32 cellular contexts compared by ENCODE assay signal in the genomic region with DNA sequence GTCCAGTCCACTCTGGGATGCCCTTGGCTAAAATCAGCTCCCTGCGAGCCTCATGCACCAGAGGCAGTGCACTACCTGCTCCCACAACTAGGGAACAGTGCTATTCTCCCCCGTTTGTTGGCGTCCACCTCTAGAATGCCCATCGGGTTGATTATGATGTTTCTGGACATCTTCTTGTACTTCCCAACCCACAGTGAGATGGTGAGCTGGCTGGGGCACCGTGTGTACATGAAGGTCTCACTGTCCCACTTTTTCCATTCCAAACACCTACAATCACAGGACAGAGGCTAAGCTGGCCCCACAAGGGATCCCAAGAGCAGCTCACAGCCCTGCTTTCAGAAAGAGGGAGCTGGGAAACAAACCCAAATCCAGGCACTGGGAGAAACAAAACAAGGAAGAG.
"Had no signal": no experiment of that assay in that cellular context is flagged by ENCODE, and none has a peak within 500 bp of the region (broad histone marks: within the 10 kb centered on the region; RNA-seq: fewer than 3 reads in every experiment).

No MANE protein-coding gene starts in this region.

- H3K36me3 Mint-ChIP-seq: activated CD4-positive, alpha-beta memory T cell treated with anti-CD3 and anti-CD28 coated beads for 36 hours had no signal

- ATAC-seq: activated T-cell treated with anti-CD3 and anti-CD28 coated beads, Interleukin-2, amount 50 U/mL, for 72 hours; activated T-helper 17 cell treated with anti-CD3 and anti-CD28 coated beads, Interleukin-2, amount 50 U/mL, for 72 hours; PC-3 had no signal

- H3K9me3 ChIP-seq: Peyer's patch, SJCRH30 had no signal

- H3K27me3 ChIP-seq: brain microvascular endothelial cell, Peyer's patch, SJCRH30 had no signal

- H3K9me3 Mint-ChIP-seq: activated CD4-positive, alpha-beta memory T cell treated with anti-CD3 and anti-CD28 coated beads for 36 hours; activated CD4-positive, alpha-beta T cell treated with anti-CD3 and anti-CD28 coated beads, Interleukin-2, amount 10 ng/mL, durations not matched to agents 7 days and 5 days; activated naive CD8-positive, alpha-beta T cell treated with anti-CD3 and anti-CD28 coated beads for 36 hours; activated T-cell treated with anti-CD3 and anti-CD28 coated beads, Interleukin-2, amount 50 U/mL, for 72 hours; activated T-helper 17 cell treated with anti-CD3 and anti-CD28 coated beads, Interleukin-2, amount 50 U/mL, for 72 hours had no signal

- H3K36me3 ChIP-seq: brain microvascular endothelial cell, Peyer's patch, SJCRH30 had no signal

- H3K4me3 ChIP-seq: Peyer's patch, SJCRH30, SK-N-MC had no signal

- H3K4me1 ChIP-seq: Peyer's patch, SJCRH30 had no signal

- H3K4me3 Mint-ChIP-seq: activated CD4-positive, alpha-beta memory T cell treated with anti-CD3 and anti-CD28 coated beads for 36 hours; activated CD4-positive, alpha-beta T cell treated with anti-CD3 and anti-CD28 coated beads, Interleukin-2, amount 10 ng/mL, durations not matched to agents 7 days and 5 days; activated naive CD8-positive, alpha-beta T cell treated with anti-CD3 and anti-CD28 coated beads for 36 hours; activated T-cell treated with anti-CD3 and anti-CD28 coated beads, Interleukin-2, amount 50 U/mL, for 72 hours; activated T-helper 17 cell treated with anti-CD3 and anti-CD28 coated beads, Interleukin-2, amount 50 U/mL, for 72 hours had no signal

- DNase-seq: activated CD4-positive, alpha-beta memory T cell treated with anti-CD3 and anti-CD28 coated beads for 36 hours; activated CD4-positive, alpha-beta T cell treated with anti-CD3 and anti-CD28 coated beads, Interleukin-2, amount 10 ng/mL, durations not matched to agents 7 days and 5 days; activated effector memory CD4-positive, alpha-beta T cell treated with anti-CD3 and anti-CD28 coated beads, Interleukin-2, amount 50 U/mL, for 16 hours; activated naive CD4-positive, alpha-beta T cell; activated naive CD4-positive, alpha-beta T cell treated with anti-CD3 and anti-CD28 coated beads, Interleukin-2, amount 50 U/mL, for 16 hours; activated naive CD8-positive, alpha-beta T cell treated with anti-CD3 and anti-CD28 coated beads for 36 hours; activated T-cell treated with anti-CD3 and anti-CD28 coated beads, Interleukin-2, amount 50 U/mL, for 1 hour; activated T-cell treated with anti-CD3 and anti-CD28 coated beads, Interleukin-2, amount 50 U/mL, for 72 hours; amniotic stem cell; aorta; brain microvascular endothelial cell; central memory CD4-positive, alpha-beta T cell; MM.1S; NCI-H1092; NCI-H1436 treated with DMSO at 0.1 percent for 48 hours; NCI-H1694 treated with DMSO at 0.1 percent for 48 hours; NCI-H2029 treated with DMSO at 0.1 percent for 48 hours; NCI-H2107; NCI-H2171; NCI-H510A; NCI-H526; NCI-H748 treated with DMSO at 0.1 percent for 48 hours; NK-92 treated with Interleukin-12 subunit alpha and Interleukin-12 subunit beta, amount 100 ng/mL, for 24 hours; PC-3; Peyer's patch; SHP77; SJCRH30; T1000 had no signal

- H3K27ac ChIP-seq: brain microvascular endothelial cell, KMS-11, Peyer's patch, RWPE1, SJCRH30, SK-N-MC had no signal

- H3K27me3 Mint-ChIP-seq: activated T-helper 17 cell treated with anti-CD3 and anti-CD28 coated beads, Interleukin-2, amount 50 U/mL, for 72 hours had no signal

- H3K9ac ChIP-seq: KMS-11 had no signal

- H3K27ac Mint-ChIP-seq: activated CD4-positive, alpha-beta memory T cell treated with anti-CD3 and anti-CD28 coated beads for 36 hours; activated CD4-positive, alpha-beta T cell treated with anti-CD3 and anti-CD28 coated beads, Interleukin-2, amount 10 ng/mL, durations not matched to agents 7 days and 5 days; activated naive CD8-positive, alpha-beta T cell treated with anti-CD3 and anti-CD28 coated beads for 36 hours; activated T-cell treated with anti-CD3 and anti-CD28 coated beads, Interleukin-2, amount 50 U/mL, for 72 hours; activated T-helper 17 cell treated with anti-CD3 and anti-CD28 coated beads, Interleukin-2, amount 50 U/mL, for 72 hours had no signal
